ENCODE assay signal across 14 cellular contexts in the genomic region with DNA sequence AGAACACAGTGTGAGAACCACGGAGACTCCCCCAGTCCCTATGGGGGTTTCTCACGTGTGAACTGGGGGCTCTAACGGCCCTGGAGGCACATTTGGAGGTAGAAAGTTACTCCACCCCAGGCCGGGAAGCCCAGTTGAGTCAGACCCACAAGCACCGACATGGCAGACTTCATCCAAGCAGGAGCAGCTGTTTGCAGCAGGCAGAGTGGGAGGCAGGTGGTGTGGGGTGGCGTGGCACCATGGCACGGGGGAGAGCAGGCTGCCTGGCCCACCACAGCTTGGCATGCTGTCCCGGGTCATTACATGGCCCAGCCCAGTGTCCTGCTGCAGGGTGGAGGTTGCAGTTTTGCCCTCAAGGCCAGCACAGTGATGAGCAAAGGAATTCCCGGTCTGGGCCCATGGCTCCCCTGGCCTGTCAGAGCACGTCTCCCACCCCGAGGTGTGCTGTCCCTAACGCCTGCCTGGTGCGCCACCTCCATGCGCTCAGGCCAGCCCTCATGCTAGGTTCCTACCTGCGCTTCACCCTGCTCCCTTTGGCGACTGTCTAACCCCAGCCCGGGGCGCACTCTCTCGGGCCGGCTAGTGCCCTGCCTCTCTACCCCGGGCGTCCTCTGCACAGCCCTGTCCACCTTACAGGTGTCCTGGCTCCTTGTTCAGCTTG.
"Had no signal": no experiment of that assay in that cellular context is flagged by ENCODE, and none has a peak within 500 bp of the region (broad histone marks: within the 10 kb centered on the region; RNA-seq: fewer than 3 reads in every experiment).

No MANE protein-coding gene starts in this region.

- H3K4me3 ChIP-seq: ascending aorta, coronary artery, hepatocyte, sigmoid colon had no signal

- DNase-seq: activated CD4-positive, alpha-beta memory T cell treated with anti-CD3 and anti-CD28 coated beads for 36 hours; activated T-cell treated with anti-CD3 and anti-CD28 coated beads, Interleukin-2, amount 50 U/mL, for 48 hours; effector CD4-positive, alpha-beta T cell; naive B cell; nucleus accumbens; sigmoid colon; stimulated activated CD4-positive, alpha-beta T cell treated with anti-CD3 and anti-CD28 coated beads, Interleukin-12 subunit alpha, Interleukin-12 subunit beta, amount 100 ng/mL, for 4 hours; stimulated activated naive CD4-positive, alpha-beta T cell; substantia nigra; T1000; trophoblast cell had no signal

- H3K36me3 ChIP-seq: sigmoid colon had no signal

- H3K27me3 ChIP-seq: ascending aorta, hepatocyte, sigmoid colon had no signal

- H3K4me1 ChIP-seq: ascending aorta, sigmoid colon had no signal

- H3K9me3 ChIP-seq: ascending aorta, sigmoid colon had no signal

- H3K27ac ChIP-seq: ascending aorta, coronary artery, hepatocyte, sigmoid colon had no signal

- H3K4me2 ChIP-seq: hepatocyte had no signal

- H2AFZ ChIP-seq: hepatocyte had no signal

- H3K79me2 ChIP-seq: hepatocyte had no signal
